Comparison of ENCODE assay signal across 1 cellular context in the genomic region with DNA sequence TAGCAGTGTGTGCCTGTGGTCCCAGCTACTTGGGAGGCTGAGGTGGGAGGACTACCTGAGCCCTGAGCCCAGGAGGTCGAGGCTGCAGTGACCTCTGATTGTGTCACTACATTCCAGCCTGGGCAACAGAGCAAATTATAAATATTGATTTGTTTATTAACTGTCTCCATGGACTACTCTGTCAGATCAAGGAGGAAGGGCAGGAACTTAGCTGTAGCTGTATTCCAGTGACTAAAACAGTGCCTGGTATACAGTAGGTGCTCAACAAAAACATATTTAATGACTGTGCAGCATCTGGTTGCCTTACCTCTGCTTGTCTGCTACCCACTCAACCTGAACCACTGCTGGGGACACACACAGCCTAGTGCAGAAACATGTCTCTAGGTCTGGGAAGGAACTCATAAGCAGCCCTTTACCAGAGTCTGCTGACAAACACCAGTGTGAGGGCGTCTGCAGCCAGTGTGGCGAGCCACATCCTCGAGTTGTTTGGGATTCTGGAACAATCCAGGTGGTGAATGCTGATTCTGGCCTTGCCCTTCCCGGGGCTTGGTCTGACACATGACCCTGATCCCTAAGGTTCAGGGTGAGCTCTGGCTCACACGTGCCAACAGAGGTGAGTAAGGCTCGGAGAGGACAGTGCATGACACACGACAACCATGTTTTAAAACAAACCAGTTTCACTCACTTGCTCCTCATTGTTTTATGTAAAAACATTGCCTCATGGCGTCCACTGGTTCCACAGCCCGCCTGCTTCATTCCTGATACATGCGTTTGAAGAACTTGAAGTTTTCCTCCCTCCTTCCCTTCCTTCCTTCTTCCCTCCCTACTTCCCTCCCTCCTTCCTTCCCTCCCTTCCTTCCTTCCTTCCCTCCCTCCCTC.
TF ChIP-seq lines count a peak whose summit lies in the region.

No MANE protein-coding gene starts in this region.

TF ChIP-seq in HepG2, 621 proteins besides CTCF, POLR2A, EP300 and RAD21 (continued from another document and continues in another):
- peak; percentile 17 for TF ChIP-seq YY1 (IDR thresholded peaks at IDR 0.05; ENCODE audit: insufficient read depth, insufficient replicate concordance, low read depth, low read length)
- no peak for TF ChIP-seq RBFOX2 (IDR thresholded peaks at IDR 0.05; ENCODE audit: low read depth, low read length)
- TF ChIP-seq, protein P1, sequence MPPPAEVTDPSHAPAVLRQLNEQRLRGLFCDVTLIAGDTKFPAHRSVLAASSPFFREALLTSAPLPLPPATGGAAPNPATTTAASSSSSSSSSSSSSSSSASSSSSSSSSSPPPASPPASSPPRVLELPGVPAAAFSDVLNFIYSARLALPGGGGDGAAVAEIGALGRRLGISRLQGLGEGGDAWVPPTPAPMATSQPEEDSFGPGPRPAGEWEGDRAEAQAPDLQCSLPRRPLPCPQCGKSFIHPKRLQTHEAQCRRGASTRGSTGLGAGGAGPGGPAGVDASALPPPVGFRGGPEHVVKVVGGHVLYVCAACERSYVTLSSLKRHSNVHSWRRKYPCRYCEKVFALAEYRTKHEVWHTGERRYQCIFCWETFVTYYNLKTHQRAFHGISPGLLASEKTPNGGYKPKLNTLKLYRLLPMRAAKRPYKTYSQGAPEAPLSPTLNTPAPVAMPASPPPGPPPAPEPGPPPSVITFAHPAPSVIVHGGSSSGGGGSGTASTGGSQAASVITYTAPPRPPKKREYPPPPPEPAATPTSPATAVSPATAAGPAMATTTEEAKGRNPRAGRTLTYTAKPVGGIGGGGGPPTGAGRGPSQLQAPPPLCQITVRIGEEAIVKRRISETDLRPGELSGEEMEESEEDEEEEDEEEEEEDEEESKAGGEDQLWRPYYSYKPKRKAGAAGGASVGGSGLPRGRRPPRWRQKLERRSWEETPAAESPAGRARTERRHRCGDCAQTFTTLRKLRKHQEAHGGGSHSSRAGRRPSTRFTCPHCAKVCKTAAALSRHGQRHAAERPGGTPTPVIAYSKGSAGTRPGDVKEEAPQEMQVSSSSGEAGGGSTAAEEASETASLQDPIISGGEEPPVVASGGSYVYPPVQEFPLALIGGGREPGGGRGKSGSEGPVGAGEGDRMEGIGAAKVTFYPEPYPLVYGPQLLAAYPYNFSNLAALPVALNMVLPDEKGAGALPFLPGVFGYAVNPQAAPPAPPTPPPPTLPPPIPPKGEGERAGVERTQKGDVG (CRISPR knock-in tag; IDR thresholded peaks at IDR 0.05; ENCODE audit: borderline replicate concordance) = peak; percentile 42; the same call in 1 of the 2 replicates
- TF ChIP-seq, protein P2, sequence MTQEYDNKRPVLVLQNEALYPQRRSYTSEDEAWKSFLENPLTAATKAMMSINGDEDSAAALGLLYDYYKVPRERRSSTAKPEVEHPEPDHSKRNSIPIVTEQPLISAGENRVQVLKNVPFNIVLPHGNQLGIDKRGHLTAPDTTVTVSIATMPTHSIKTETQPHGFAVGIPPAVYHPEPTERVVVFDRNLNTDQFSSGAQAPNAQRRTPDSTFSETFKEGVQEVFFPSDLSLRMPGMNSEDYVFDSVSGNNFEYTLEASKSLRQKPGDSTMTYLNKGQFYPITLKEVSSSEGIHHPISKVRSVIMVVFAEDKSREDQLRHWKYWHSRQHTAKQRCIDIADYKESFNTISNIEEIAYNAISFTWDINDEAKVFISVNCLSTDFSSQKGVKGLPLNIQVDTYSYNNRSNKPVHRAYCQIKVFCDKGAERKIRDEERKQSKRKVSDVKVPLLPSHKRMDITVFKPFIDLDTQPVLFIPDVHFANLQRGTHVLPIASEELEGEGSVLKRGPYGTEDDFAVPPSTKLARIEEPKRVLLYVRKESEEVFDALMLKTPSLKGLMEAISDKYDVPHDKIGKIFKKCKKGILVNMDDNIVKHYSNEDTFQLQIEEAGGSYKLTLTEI (CRISPR knock-in tag; conservative IDR thresholded peaks at IDR 0.05) = no peak
- TF ChIP-seq, protein P3, sequence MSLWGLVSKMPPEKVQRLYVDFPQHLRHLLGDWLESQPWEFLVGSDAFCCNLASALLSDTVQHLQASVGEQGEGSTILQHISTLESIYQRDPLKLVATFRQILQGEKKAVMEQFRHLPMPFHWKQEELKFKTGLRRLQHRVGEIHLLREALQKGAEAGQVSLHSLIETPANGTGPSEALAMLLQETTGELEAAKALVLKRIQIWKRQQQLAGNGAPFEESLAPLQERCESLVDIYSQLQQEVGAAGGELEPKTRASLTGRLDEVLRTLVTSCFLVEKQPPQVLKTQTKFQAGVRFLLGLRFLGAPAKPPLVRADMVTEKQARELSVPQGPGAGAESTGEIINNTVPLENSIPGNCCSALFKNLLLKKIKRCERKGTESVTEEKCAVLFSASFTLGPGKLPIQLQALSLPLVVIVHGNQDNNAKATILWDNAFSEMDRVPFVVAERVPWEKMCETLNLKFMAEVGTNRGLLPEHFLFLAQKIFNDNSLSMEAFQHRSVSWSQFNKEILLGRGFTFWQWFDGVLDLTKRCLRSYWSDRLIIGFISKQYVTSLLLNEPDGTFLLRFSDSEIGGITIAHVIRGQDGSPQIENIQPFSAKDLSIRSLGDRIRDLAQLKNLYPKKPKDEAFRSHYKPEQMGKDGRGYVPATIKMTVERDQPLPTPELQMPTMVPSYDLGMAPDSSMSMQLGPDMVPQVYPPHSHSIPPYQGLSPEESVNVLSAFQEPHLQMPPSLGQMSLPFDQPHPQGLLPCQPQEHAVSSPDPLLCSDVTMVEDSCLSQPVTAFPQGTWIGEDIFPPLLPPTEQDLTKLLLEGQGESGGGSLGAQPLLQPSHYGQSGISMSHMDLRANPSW (CRISPR knock-in tag; IDR thresholded peaks at IDR 0.05; ENCODE audit: borderline replicate concordance) = no peak
- TF ChIP-seq TRIM24 (CRISPR knock-in tag; IDR thresholded peaks at IDR 0.05) = no peak
- TF ChIP-seq ZNF777 (CRISPR knock-in tag; IDR thresholded peaks at IDR 0.05) = no peak
- TF ChIP-seq RFX1 (IDR thresholded peaks at IDR 0.05) = peak; percentile 80; the same call in 1 of the 2 replicates
- TF ChIP-seq KMT2A (CRISPR knock-in tag; IDR thresholded peaks at IDR 0.05) = peak; percentile 43; the same call in 1 of the 2 replicates
- TF ChIP-seq, protein P4, sequence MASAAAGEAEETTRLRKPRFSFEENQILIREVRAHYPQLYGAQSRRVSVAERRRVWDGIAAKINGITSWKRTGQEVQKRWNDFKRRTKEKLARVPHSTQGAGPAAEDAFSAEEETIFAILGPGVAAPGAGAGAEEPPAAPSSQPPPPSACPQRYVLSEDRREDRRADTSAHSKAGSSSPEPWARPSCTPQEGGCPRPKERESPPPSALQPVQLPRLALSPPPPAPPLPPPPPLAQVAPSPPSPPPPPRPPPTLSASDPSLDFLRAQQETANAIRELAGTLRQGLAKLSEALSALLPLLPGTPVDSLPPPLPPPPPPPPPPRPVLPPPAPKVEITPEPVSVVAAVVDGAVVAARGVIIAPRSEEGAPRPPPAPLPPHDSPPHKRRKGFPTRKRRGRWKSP (CRISPR knock-in tag; IDR thresholded peaks at IDR 0.05) = no peak; the same call in 1 of the 2 replicates
- 0 out of 2 replicates have a peak, but pooled peaks have one; percentile 81 for TF ChIP-seq SMAD9 (CRISPR knock-in tag; IDR thresholded peaks at IDR 0.05)
- no peak for TF ChIP-seq RAD51 (IDR thresholded peaks at IDR 0.05; ENCODE audit: borderline replicate concordance)
- peak; percentile 83 for TF ChIP-seq ZNF264 (CRISPR knock-in tag; IDR thresholded peaks at IDR 0.05)
- peak; percentile 33 for TF ChIP-seq IRF2 (CRISPR knock-in tag; IDR thresholded peaks at IDR 0.05)
- TF ChIP-seq, protein P5, sequence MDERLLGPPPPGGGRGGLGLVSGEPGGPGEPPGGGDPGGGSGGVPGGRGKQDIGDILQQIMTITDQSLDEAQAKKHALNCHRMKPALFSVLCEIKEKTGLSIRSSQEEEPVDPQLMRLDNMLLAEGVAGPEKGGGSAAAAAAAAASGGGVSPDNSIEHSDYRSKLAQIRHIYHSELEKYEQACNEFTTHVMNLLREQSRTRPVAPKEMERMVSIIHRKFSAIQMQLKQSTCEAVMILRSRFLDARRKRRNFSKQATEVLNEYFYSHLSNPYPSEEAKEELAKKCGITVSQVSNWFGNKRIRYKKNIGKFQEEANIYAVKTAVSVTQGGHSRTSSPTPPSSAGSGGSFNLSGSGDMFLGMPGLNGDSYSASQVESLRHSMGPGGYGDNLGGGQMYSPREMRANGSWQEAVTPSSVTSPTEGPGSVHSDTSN (CRISPR knock-in tag; IDR thresholded peaks at IDR 0.05) = no peak
- TF ChIP-seq HES4 (CRISPR knock-in tag; IDR thresholded peaks at IDR 0.05; ENCODE audit: borderline replicate concordance) = peak; percentile 89; the same call in 1 of the 2 replicates
- peak; percentile 93 to 97 for TF ChIP-seq NR2F1 (CRISPR knock-in tag; IDR thresholded peaks at IDR 0.05)
- no peak for TF ChIP-seq MEIS1 (CRISPR knock-in tag; IDR thresholded peaks at IDR 0.05; ENCODE audit: borderline replicate concordance)
- TF ChIP-seq, protein P6, sequence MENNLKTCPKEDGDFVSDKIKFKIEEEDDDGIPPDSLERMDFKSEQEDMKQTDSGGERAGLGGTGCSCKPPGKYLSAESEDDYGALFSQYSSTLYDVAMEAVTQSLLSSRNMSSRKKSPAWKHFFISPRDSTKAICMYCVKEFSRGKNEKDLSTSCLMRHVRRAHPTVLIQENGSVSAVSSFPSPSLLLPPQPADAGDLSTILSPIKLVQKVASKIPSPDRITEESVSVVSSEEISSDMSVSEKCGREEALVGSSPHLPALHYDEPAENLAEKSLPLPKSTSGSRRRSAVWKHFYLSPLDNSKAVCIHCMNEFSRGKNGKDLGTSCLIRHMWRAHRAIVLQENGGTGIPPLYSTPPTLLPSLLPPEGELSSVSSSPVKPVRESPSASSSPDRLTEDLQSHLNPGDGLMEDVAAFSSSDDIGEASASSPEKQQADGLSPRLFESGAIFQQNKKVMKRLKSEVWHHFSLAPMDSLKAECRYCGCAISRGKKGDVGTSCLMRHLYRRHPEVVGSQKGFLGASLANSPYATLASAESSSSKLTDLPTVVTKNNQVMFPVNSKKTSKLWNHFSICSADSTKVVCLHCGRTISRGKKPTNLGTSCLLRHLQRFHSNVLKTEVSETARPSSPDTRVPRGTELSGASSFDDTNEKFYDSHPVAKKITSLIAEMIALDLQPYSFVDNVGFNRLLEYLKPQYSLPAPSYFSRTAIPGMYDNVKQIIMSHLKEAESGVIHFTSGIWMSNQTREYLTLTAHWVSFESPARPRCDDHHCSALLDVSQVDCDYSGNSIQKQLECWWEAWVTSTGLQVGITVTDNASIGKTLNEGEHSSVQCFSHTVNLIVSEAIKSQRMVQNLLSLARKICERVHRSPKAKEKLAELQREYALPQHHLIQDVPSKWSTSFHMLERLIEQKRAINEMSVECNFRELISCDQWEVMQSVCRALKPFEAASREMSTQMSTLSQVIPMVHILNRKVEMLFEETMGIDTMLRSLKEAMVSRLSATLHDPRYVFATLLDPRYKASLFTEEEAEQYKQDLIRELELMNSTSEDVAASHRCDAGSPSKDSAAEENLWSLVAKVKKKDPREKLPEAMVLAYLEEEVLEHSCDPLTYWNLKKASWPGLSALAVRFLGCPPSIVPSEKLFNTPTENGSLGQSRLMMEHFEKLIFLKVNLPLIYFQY (CRISPR knock-in tag; IDR thresholded peaks at IDR 0.05; ENCODE audit: borderline replicate concordance) = no peak
- no peak for TF ChIP-seq ZNF383 (CRISPR knock-in tag; IDR thresholded peaks at IDR 0.05; ENCODE audit: borderline replicate concordance)
- TF ChIP-seq, protein P7, sequence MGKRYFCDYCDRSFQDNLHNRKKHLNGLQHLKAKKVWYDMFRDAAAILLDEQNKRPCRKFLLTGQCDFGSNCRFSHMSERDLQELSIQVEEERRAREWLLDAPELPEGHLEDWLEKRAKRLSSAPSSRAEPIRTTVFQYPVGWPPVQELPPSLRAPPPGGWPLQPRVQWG (CRISPR knock-in tag; IDR thresholded peaks at IDR 0.05; ENCODE audit: borderline replicate concordance, low read depth) = no peak
- TF ChIP-seq, protein P8, sequence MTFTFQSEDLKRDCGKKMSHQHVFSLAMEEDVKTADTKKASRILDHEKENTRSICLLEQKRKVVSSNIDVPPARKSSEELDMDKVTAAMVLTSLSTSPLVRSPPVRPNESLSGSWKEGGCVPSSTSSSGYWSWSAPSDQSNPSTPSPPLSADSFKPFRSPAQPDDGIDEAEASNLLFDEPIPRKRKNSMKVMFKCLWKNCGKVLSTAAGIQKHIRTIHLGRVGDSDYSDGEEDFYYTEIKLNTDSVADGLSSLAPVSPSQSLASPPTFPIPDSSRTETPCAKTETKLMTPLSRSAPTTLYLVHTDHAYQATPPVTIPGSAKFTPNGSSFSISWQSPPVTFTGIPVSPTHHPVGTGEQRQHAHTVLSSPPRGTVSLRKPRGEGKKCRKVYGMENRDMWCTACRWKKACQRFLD (CRISPR knock-in tag; IDR thresholded peaks at IDR 0.05; ENCODE audit: borderline replicate concordance) = no peak
- TF ChIP-seq RARA (CRISPR knock-in tag; IDR thresholded peaks at IDR 0.05) = peak; percentile 82
- TF ChIP-seq EZH2 (conservative IDR thresholded peaks at IDR 0.05; ENCODE audit: low read depth, low read length) = no peak
- no peak for TF ChIP-seq PAX8 (CRISPR knock-in tag; IDR thresholded peaks at IDR 0.05; ENCODE audit: borderline replicate concordance)
- TF ChIP-seq ZNF672 (CRISPR knock-in tag; IDR thresholded peaks at IDR 0.05) = 0 out of 2 replicates have a peak, but pooled peaks have one; percentile 65
- TF ChIP-seq, protein P9, sequence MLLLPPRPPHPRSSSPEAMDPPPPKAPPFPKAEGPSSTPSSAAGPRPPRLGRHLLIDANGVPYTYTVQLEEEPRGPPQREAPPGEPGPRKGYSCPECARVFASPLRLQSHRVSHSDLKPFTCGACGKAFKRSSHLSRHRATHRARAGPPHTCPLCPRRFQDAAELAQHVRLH (CRISPR knock-in tag; IDR thresholded peaks at IDR 0.05; ENCODE audit: borderline replicate concordance, low read depth) = peak; percentile 69
- no peak for TF ChIP-seq TBX3 (IDR thresholded peaks at IDR 0.05; ENCODE audit: borderline replicate concordance)
- TF ChIP-seq NR2F2 (IDR thresholded peaks at IDR 0.05; ENCODE audit: borderline replicate concordance, low read depth) = peak; percentile 80
- TF ChIP-seq CBFB (CRISPR knock-in tag; IDR thresholded peaks at IDR 0.05) = peak; percentile 26; the same call in 1 of the 2 replicates
- TF ChIP-seq TBL1XR1 (IDR thresholded peaks at IDR 0.05; ENCODE audit: borderline replicate concordance, low read length, partially characterized antibody) = peak; percentile 47
- TF ChIP-seq, protein P10, sequence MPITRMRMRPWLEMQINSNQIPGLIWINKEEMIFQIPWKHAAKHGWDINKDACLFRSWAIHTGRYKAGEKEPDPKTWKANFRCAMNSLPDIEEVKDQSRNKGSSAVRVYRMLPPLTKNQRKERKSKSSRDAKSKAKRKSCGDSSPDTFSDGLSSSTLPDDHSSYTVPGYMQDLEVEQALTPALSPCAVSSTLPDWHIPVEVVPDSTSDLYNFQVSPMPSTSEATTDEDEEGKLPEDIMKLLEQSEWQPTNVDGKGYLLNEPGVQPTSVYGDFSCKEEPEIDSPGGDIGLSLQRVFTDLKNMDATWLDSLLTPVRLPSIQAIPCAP (CRISPR knock-in tag; IDR thresholded peaks at IDR 0.05; ENCODE audit: low read depth) = no peak; the same call in 1 of the 2 replicates
- TF ChIP-seq, protein P11, sequence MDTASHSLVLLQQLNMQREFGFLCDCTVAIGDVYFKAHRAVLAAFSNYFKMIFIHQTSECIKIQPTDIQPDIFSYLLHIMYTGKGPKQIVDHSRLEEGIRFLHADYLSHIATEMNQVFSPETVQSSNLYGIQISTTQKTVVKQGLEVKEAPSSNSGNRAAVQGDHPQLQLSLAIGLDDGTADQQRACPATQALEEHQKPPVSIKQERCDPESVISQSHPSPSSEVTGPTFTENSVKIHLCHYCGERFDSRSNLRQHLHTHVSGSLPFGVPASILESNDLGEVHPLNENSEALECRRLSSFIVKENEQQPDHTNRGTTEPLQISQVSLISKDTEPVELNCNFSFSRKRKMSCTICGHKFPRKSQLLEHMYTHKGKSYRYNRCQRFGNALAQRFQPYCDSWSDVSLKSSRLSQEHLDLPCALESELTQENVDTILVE (CRISPR knock-in tag; IDR thresholded peaks at IDR 0.05) = no peak
